Comparison of ENCODE assay signal across 10 cellular contexts in genomic region chr19:1255186-1256161, GRCh38. TPM values are rescaled to one million over a fixed set of nuclear protein-coding genes. Genes with fewer than 3 reads are reported as not detected.
DNase-seq lines count a peak whose midpoint lies in the region; ATAC-seq, FAIRE-seq and TF ChIP-seq lines count a peak whose summit lies in the region.
"Had no signal": no experiment of that assay in that cellular context is flagged by ENCODE, and none has a peak within 500 bp of the region (broad histone marks: within the 10 kb centered on the region; RNA-seq: fewer than 3 reads in every experiment).

No MANE protein-coding gene starts in this region.

- BruUV-seq in Caco-2 (replicated peaks; lab: Mats Ljungman, UMichigan) = no TSS peak

- intact Hi-C loops in Caco-2 (cut with micrococcal nuclease; ENCODE audit: unreplicated experiment) = no loop called here
- intact Hi-C loops in activated T-helper 1 cell treated with anti-CD3 and anti-CD28 coated beads, Interleukin-12 subunit alpha, Interleukin-12 subunit beta, Interleukin-2, Interleukin-4 antibody, amounts not matched to agents 30 ng/mL and 10 ng/mL and 1 ng/mL, durations not matched to agents 14 hours and 24 hours and 36 hours (cut with micrococcal nuclease) = no loop called here
- intact Hi-C loops in kidney (cut with DNase I) = no loop called here

- CTCF ChIA-PET in Caco-2 (lab: Charles Lee) = interaction anchor here (1.1 kb wide), 1 partner anchor 11 kb away, joined by 3 read pairs; no protein-coding TSS in a partner anchor

- no peaks in the 10 kb centered on the region for H3K27me3 Mint-ChIP-seq in Caco-2 (ENCODE audit: insufficient read depth, unreplicated experiment)
- H3K27me3 Mint-ChIP-seq in activated T-helper 1 cell treated with anti-CD3 and anti-CD28 coated beads, Interleukin-12 subunit alpha, Interleukin-12 subunit beta, Interleukin-2, Interleukin-4 antibody, amounts not matched to agents 30 ng/mL and 10 ng/mL and 1 ng/mL, durations not matched to agents 14 hours and 24 hours and 36 hours (ENCODE audit: insufficient read depth) = no peaks in the 10 kb centered on the region
- H3K27me3 Mint-ChIP-seq: activated naive CD8-positive, alpha-beta T cell had no signal

- H3K4me1 Mint-ChIP-seq in Caco-2 (ENCODE audit: low read depth, unreplicated experiment) = peaks cover 12% of the 10 kb centered on the region
- peaks cover 30% of the 10 kb centered on the region for H3K4me1 Mint-ChIP-seq in activated T-helper 1 cell treated with anti-CD3 and anti-CD28 coated beads, Interleukin-12 subunit alpha, Interleukin-12 subunit beta, Interleukin-2, Interleukin-4 antibody, amounts not matched to agents 30 ng/mL and 10 ng/mL and 1 ng/mL, durations not matched to agents 14 hours and 24 hours and 36 hours (ENCODE audit: low read depth)

- H3K9me3 ChIP-seq in Caco-2 = no peaks in the 10 kb centered on the region
- H3K9me3 ChIP-seq in kidney (ENCODE audit: control insufficient read depth in 1 of 2, low read length in 2 of 2) = no peaks in the 10 kb centered on the region

- H3K27me3 ChIP-seq in Caco-2 (replicated peaks; ENCODE audit: control insufficient read depth, insufficient read depth, low read length) = no peaks in the 10 kb centered on the region

- no peak overlapping the region for H3K27ac Mint-ChIP-seq in Caco-2 (ENCODE audit: unreplicated experiment)
- H3K27ac Mint-ChIP-seq in activated T-helper 1 cell treated with anti-CD3 and anti-CD28 coated beads, Interleukin-12 subunit alpha, Interleukin-12 subunit beta, Interleukin-2, Interleukin-4 antibody, amounts not matched to agents 30 ng/mL and 10 ng/mL and 1 ng/mL, durations not matched to agents 14 hours and 24 hours and 36 hours = no peak overlapping the region

- no peak for DNase-seq in Caco-2
- no peak for DNase-seq in activated T-helper 1 cell treated with anti-CD3 and anti-CD28 coated beads, Interleukin-12 subunit alpha, Interleukin-12 subunit beta, Interleukin-2, Interleukin-4 antibody, amounts not matched to agents 30 ng/mL and 10 ng/mL and 1 ng/mL, durations not matched to agents 14 hours and 24 hours and 36 hours (ENCODE audit: low spot score)
- no peak for DNase-seq in kidney
- no peak for DNase-seq in SIG-M5 (lab: John Stamatoyannopoulos, UW)
- no peak for DNase-seq in stimulated activated CD4-positive, alpha-beta T cell treated with anti-CD3 and anti-CD28 coated beads, Interleukin-4, amount 100 ng/mL, for 1 hour
- DNase-seq: H7 had no signal

- FAIRE-seq in kidney (lab: Jason Lieb, UNC) = no peak

- no peaks in the 10 kb centered on the region for H3K9me3 Mint-ChIP-seq in Caco-2 (ENCODE audit: unreplicated experiment)
- H3K9me3 Mint-ChIP-seq in activated T-helper 1 cell treated with anti-CD3 and anti-CD28 coated beads, Interleukin-12 subunit alpha, Interleukin-12 subunit beta, Interleukin-2, Interleukin-4 antibody, amounts not matched to agents 30 ng/mL and 10 ng/mL and 1 ng/mL, durations not matched to agents 14 hours and 24 hours and 36 hours = no peaks in the 10 kb centered on the region

- H3K36me3 ChIP-seq in Caco-2 (ENCODE audit: control insufficient read depth, insufficient read depth, low read length) = peaks cover 17% of the 10 kb centered on the region
- peaks cover 17 to 34% of the 10 kb centered on the region in 2 donors for H3K36me3 ChIP-seq in kidney (ENCODE audit: control insufficient read depth in 1 of 2, insufficient read depth in 2 of 2, low read length in 2 of 2)

- TF ChIP-seq CTCF in Caco-2 (IDR thresholded peaks at IDR 0.05; ENCODE audit: insufficient read depth in 1 of 2, low read depth in 1 of 2, low read length in 1 of 2, severe bottlenecking in 1 of 2, unreplicated experiment in 1 of 2) (no peak), kidney (IDR thresholded peaks at IDR 0.05; ENCODE audit: borderline replicate concordance, extremely low read depth, insufficient read depth) (no peak)

- POLR2A ChIA-PET in Caco-2 (lab: Charles Lee) = interaction anchor here (0.6 to 3.4 kb wide), 3 partner anchors 11 to 299 kb away, joined by 3 to 18 read pairs (median 5); partner anchors contain the start of gene CIRBP

- H3K4me1 ChIP-seq in Caco-2 (peaks cover 53% of the 10 kb centered on the region), kidney (ENCODE audit: control insufficient read depth in 1 of 2, insufficient read depth in 1 of 2, low read depth in 1 of 2, low read length in 2 of 2) (peaks cover 23 to 59% of the 10 kb centered on the region in 2 donors)

- peaks cover 98% of the 10 kb centered on the region for H3K36me3 Mint-ChIP-seq in Caco-2 (ENCODE audit: insufficient read depth, unreplicated experiment)
- peaks cover 40% of the 10 kb centered on the region for H3K36me3 Mint-ChIP-seq in activated T-helper 1 cell treated with anti-CD3 and anti-CD28 coated beads, Interleukin-12 subunit alpha, Interleukin-12 subunit beta, Interleukin-2, Interleukin-4 antibody, amounts not matched to agents 30 ng/mL and 10 ng/mL and 1 ng/mL, durations not matched to agents 14 hours and 24 hours and 36 hours (ENCODE audit: low read depth)
- H3K36me3 Mint-ChIP-seq: activated naive CD8-positive, alpha-beta T cell had no signal

- no peak overlapping the region for H3K9ac ChIP-seq in kidney (ENCODE audit: low read length in 2 of 2)

- H3K27ac ChIP-seq in kidney (ENCODE audit: low read depth in 2 of 2, low read length in 2 of 2) (peak overlapping the region; percentile 97), skin epidermis (peak overlapping the region in 20 of 21 experiments; percentile 3 to 100 (median 97))

- H3K4me3 Mint-ChIP-seq in Caco-2 (ENCODE audit: unreplicated experiment) = peak overlapping the region; percentile 27
- peak overlapping the region; percentile 33 for H3K4me3 Mint-ChIP-seq in activated T-helper 1 cell treated with anti-CD3 and anti-CD28 coated beads, Interleukin-12 subunit alpha, Interleukin-12 subunit beta, Interleukin-2, Interleukin-4 antibody, amounts not matched to agents 30 ng/mL and 10 ng/mL and 1 ng/mL, durations not matched to agents 14 hours and 24 hours and 36 hours
- H3K4me3 Mint-ChIP-seq: activated naive CD8-positive, alpha-beta T cell had no signal

- no peak for ATAC-seq in GM19467 (IDR thresholded peaks at IDR 0.05; ENCODE audit: unreplicated experiment)
- no peak for ATAC-seq in GM18502 (IDR thresholded peaks at IDR 0.05; ENCODE audit: poor library complexity, unreplicated experiment)

- H3K4me3 ChIP-seq in Caco-2 (ENCODE audit: low read depth, low read length) = no peak overlapping the region
- H3K4me3 ChIP-seq in kidney (ENCODE audit: low read length in 2 of 2) = no peak overlapping the region
- H3K4me3 ChIP-seq in skin epidermis = no peak overlapping the region

RNA-seq across cellular contexts. Expression of gene MIDN, which starts 7.1 kb away (rescaled TPM):
- total RNA-seq in Caco-2 (2022) (125 and 128 TPM in 2 replicates), kidney (205 TPM)
- 87.6 and 91.6 TPM in 2 replicates for total RNA-seq in activated T-helper 1 cell treated with anti-CD3 and anti-CD28 coated beads, Interleukin-12 subunit alpha, Interleukin-12 subunit beta, Interleukin-2, Interleukin-4 antibody, amounts not matched to agents 30 ng/mL and 10 ng/mL and 1 ng/mL, durations not matched to agents 14 hours and 24 hours and 36 hours
- polyA plus RNA-seq in kidney (ENCODE audit: insufficient read depth, low read depth, low replicate concordance) = 21.3 TPM

RNA-seq across cellular contexts. Expression of gene CIRBP, which starts 13.7 kb away (rescaled TPM):
- total RNA-seq in Caco-2 (2022) (289 and 331 TPM in 2 replicates), kidney (533 TPM)
- 245 and 256 TPM in 2 replicates for total RNA-seq in activated T-helper 1 cell treated with anti-CD3 and anti-CD28 coated beads, Interleukin-12 subunit alpha, Interleukin-12 subunit beta, Interleukin-2, Interleukin-4 antibody, amounts not matched to agents 30 ng/mL and 10 ng/mL and 1 ng/mL, durations not matched to agents 14 hours and 24 hours and 36 hours
- 408 TPM for polyA plus RNA-seq in kidney (ENCODE audit: insufficient read depth, low read depth, low replicate concordance)

RNA-seq across cellular contexts. Expression of gene ATP5F1D, which starts 13.9 kb away (rescaled TPM):
- total RNA-seq in Caco-2 (2022) (126 and 140 TPM in 2 replicates), kidney (183 TPM)
- 234 and 239 TPM in 2 replicates for total RNA-seq in activated T-helper 1 cell treated with anti-CD3 and anti-CD28 coated beads, Interleukin-12 subunit alpha, Interleukin-12 subunit beta, Interleukin-2, Interleukin-4 antibody, amounts not matched to agents 30 ng/mL and 10 ng/mL and 1 ng/mL, durations not matched to agents 14 hours and 24 hours and 36 hours
- 641 TPM for polyA plus RNA-seq in kidney (ENCODE audit: insufficient read depth, low read depth, low replicate concordance)

RNA-seq across cellular contexts. Expression of gene CBARP, which starts 17.7 kb away (rescaled TPM):
- total RNA-seq in Caco-2 (2022) (7.3 and 9.7 TPM in 2 replicates), kidney (1.1 TPM)
- total RNA-seq in activated T-helper 1 cell treated with anti-CD3 and anti-CD28 coated beads, Interleukin-12 subunit alpha, Interleukin-12 subunit beta, Interleukin-2, Interleukin-4 antibody, amounts not matched to agents 30 ng/mL and 10 ng/mL and 1 ng/mL, durations not matched to agents 14 hours and 24 hours and 36 hours = 1.5 and 1.8 TPM in 2 replicates
- polyA plus RNA-seq in kidney (ENCODE audit: insufficient read depth, low read depth, low replicate concordance) = 1.0 TPM

RNA-seq across cellular contexts. Expression of gene FAM174C, which starts 19.9 kb away (rescaled TPM):
- total RNA-seq in Caco-2 (2022) (51.0 and 56.3 TPM in 2 replicates), kidney (35.3 TPM)
- 119 and 128 TPM in 2 replicates for total RNA-seq in activated T-helper 1 cell treated with anti-CD3 and anti-CD28 coated beads, Interleukin-12 subunit alpha, Interleukin-12 subunit beta, Interleukin-2, Interleukin-4 antibody, amounts not matched to agents 30 ng/mL and 10 ng/mL and 1 ng/mL, durations not matched to agents 14 hours and 24 hours and 36 hours
- 94.7 TPM for polyA plus RNA-seq in kidney (ENCODE audit: insufficient read depth, low read depth, low replicate concordance)
